ENCODE assay signal across 8 cellular contexts in genomic region chr6:63573899-63574553, GRCh38. TPM values are rescaled to one million over a fixed set of nuclear protein-coding genes. Genes with fewer than 3 reads are reported as not detected.
DNase-seq lines count a peak whose midpoint lies in the region; ATAC-seq and TF ChIP-seq lines count a peak whose summit lies in the region.

No MANE protein-coding gene starts in this region.

- in situ Hi-C loops in GM13976 (cut with MboI; ENCODE audit: low sequenced_read_pairs, unreplicated experiment) = no loop called here

- H3K27me3 Mint-ChIP-seq in central memory CD8-positive, alpha-beta T cell = no peaks in the 10 kb centered on the region

- H3K36me3 Mint-ChIP-seq in central memory CD8-positive, alpha-beta T cell (ENCODE audit: insufficient read depth) = peaks cover 36% of the 10 kb centered on the region

- no peak for TF ChIP-seq POLR2A in right lobe of liver (IDR thresholded peaks at IDR 0.05)

- H2AFZ ChIP-seq in ACC112 (ENCODE audit: low read length, unreplicated experiment) = no peak overlapping the region

- H3K4me1 ChIP-seq in ACC112 (ENCODE audit: control insufficient read depth, insufficient read depth, low read length, unreplicated experiment) (peaks cover 13% of the 10 kb centered on the region), right lobe of liver (peaks cover 0 to 28% (median 11%) of the 10 kb centered on the region in 4 donors)

- TF ChIP-seq CTCF in GM13976 (IDR thresholded peaks at IDR 0.05; ENCODE audit: borderline replicate concordance, control extremely low read depth, extremely low read depth, insufficient read depth, missing control alignments) (peak; percentile 43), right lobe of liver (IDR thresholded peaks at IDR 0.05) (peak; percentile 52 to 65 (median 60))

- WGBS in right lobe of liver (ENCODE audit: insufficient coverage, low coverage, low lambda C conversion rate, missing lambda C conversion rate) = under 1% methylated on average over 10 of the region's 10 CpGs

- H3K27ac ChIP-seq in ACC112 (ENCODE audit: low read depth, low read length) (peak overlapping the region; percentile 99), right lobe of liver (peak overlapping the region; percentile 99 to 100 (median 100))

- H3K4me1 Mint-ChIP-seq in central memory CD8-positive, alpha-beta T cell = peaks cover 30% of the 10 kb centered on the region

- H3K79me2 ChIP-seq in ACC112 (ENCODE audit: control insufficient read depth, insufficient read depth, low read length, unreplicated experiment) = peaks cover 56% of the 10 kb centered on the region

- peak overlapping the region; percentile 81 for H3K4me3 ChIP-seq in ACC112 (ENCODE audit: low read depth, low read length)
- H3K4me3 ChIP-seq in right lobe of liver = peak overlapping the region; percentile 64 to 79 (median 78)

- ATAC-seq in central memory CD8-positive, alpha-beta T cell (replicated peaks; ENCODE audit: extremely low read depth, poor library complexity, severe bottlenecking) = no peak
- ATAC-seq in right lobe of liver = peak; percentile 2 to 35 (median 6)

- peak overlapping the region; percentile 90 for H3K27ac Mint-ChIP-seq in central memory CD8-positive, alpha-beta T cell (ENCODE audit: low read depth)

- H3K9me3 Mint-ChIP-seq in central memory CD8-positive, alpha-beta T cell = no peaks in the 10 kb centered on the region

- DNase-seq in GM13976 (ENCODE audit: low spot score) = peak; percentile 15
- DNase-seq in NCI-H1048 (lab: John Stamatoyannopoulos, UW) = peak; percentile 47
- peak; percentile 73 for DNase-seq in SW480 (ENCODE audit: low spot score)
- DNase-seq in central memory CD8-positive, alpha-beta T cell (ENCODE audit: low spot score in 2 of 2) = peak in 1 of 2 donors; percentile 24
- DNase-seq in right lobe of liver = peak in 1 of 3 donors; percentile 58
- peak; percentile 10 for DNase-seq in stimulated activated naive CD4-positive, alpha-beta T cell treated with Interleukin-2 at 50 U/mL for 16 hours (lab: John Stamatoyannopoulos, UW)
- DNase-seq in occipital lobe (lab: John Stamatoyannopoulos, UW) = no peak

- peaks cover 28% of the 10 kb centered on the region for H3K36me3 ChIP-seq in ACC112 (ENCODE audit: insufficient read depth, low read length)
- peaks cover 0 to 29% (median 21%) of the 10 kb centered on the region in 4 donors for H3K36me3 ChIP-seq in right lobe of liver

- peak overlapping the region; percentile 88 for H3K4me3 Mint-ChIP-seq in central memory CD8-positive, alpha-beta T cell

- intact Hi-C loops in right lobe of liver (cut with DNase I) = no loop called here

- no peaks in the 10 kb centered on the region for H3K9me3 ChIP-seq in right lobe of liver

- H3K27me3 ChIP-seq in ACC112 (ENCODE audit: insufficient read depth, low read length) (no peaks in the 10 kb centered on the region), right lobe of liver (no peaks in the 10 kb centered on the region)

RNA-seq across cellular contexts. Expression of gene PTP4A1, which starts 1.7 kb away (rescaled TPM):
- 100 to 1,000 TPM; 147 to 342 (median 225) TPM for total RNA-seq in right lobe of liver
- total RNA-seq in occipital lobe = 83.0 TPM
